Comparison of ENCODE assay signal across 1 cellular context in genomic region chr10:123995461-123996131, GRCh38.
TF ChIP-seq lines count a peak whose summit lies in the region.

No MANE protein-coding gene starts in this region.

TF ChIP-seq in HEK293, 187 proteins besides CTCF, POLR2A, EP300 and RAD21 (continued from another document):
- TF ChIP-seq ZNF398 (tag by site-specific recombination; IDR thresholded peaks at IDR 0.05) (peak; percentile 69), ZFHX2 (tag by site-specific recombination; conservative IDR thresholded peaks at IDR 0.05) (peak; percentile 89), PRDM4 (tag by site-specific recombination; IDR thresholded peaks at IDR 0.05) (no peak), ZNF776 (tag by site-specific recombination; IDR thresholded peaks at IDR 0.05; ENCODE audit: borderline replicate concordance) (no peak), IKZF3 (tag by site-specific recombination; IDR thresholded peaks at IDR 0.05) (0 out of 2 replicates have a peak, but pooled peaks have one; percentile 18), ZNF341 (tag by site-specific recombination; IDR thresholded peaks at IDR 0.05; ENCODE audit: low read depth) (peak; percentile 81), PRDM10 (tag by site-specific recombination; IDR thresholded peaks at IDR 0.05) (peak; percentile 95), ZBTB48 (tag by site-specific recombination; IDR thresholded peaks at IDR 0.05) (no peak), ZNF488 (tag by site-specific recombination; IDR thresholded peaks at IDR 0.05) (no peak), ZNF362 (tag by site-specific recombination; IDR thresholded peaks at IDR 0.05) (no peak), ZBTB8A (tag by site-specific recombination; IDR thresholded peaks at IDR 0.05) (no peak), FEZF1 (tag by site-specific recombination; IDR thresholded peaks at IDR 0.05) (no peak), ZNF24 (tag by site-specific recombination; IDR thresholded peaks at IDR 0.05) (no peak), BCL11A (tag by site-specific recombination; IDR thresholded peaks at IDR 0.05; ENCODE audit: low read depth) (no peak), ZNF121 (tag by site-specific recombination; IDR thresholded peaks at IDR 0.05) (no peak), ZBTB26 (tag by site-specific recombination; optimal IDR thresholded peaks at IDR 0.05) (peak; percentile 0), ZNF2 (tag by site-specific recombination; IDR thresholded peaks at IDR 0.05) (no peak), EGR2 (tag by site-specific recombination; IDR thresholded peaks at IDR 0.05; ENCODE audit: low read depth) (peak; percentile 76), PRDM2 (tag by site-specific recombination; IDR thresholded peaks at IDR 0.05; ENCODE audit: borderline replicate concordance) (no peak), ZNF366 (tag by site-specific recombination; conservative IDR thresholded peaks at IDR 0.05) (no peak), ZNF23 (tag by site-specific recombination; IDR thresholded peaks at IDR 0.05; ENCODE audit: borderline replicate concordance) (no peak), KLF9 (tag by site-specific recombination; IDR thresholded peaks at IDR 0.05; ENCODE audit: low read depth) (peak; percentile 64), ZNF654 (tag by site-specific recombination; IDR thresholded peaks at IDR 0.05; ENCODE audit: low read depth) (peak; percentile 37), ZBTB20 (tag by site-specific recombination; IDR thresholded peaks at IDR 0.05) (peak; percentile 92), ZNF600 (tag by site-specific recombination; IDR thresholded peaks at IDR 0.05) (peak; percentile 79), GLIS1 (tag by site-specific recombination; IDR thresholded peaks at IDR 0.05) (peak; percentile 56), ZNF302 (tag by site-specific recombination; IDR thresholded peaks at IDR 0.05; ENCODE audit: low read depth) (no peak)
